29 cellular contexts compared by ENCODE assay signal in genomic region chr1:180920193-180920592, GRCh38. TPM values are rescaled to one million over a fixed set of nuclear protein-coding genes. Genes with fewer than 3 reads are reported as not detected.
"Had no signal": no experiment of that assay in that cellular context is flagged by ENCODE, and none has a peak within 500 bp of the region (broad histone marks: within the 10 kb centered on the region; RNA-seq: fewer than 3 reads in every experiment).

No MANE protein-coding gene starts in this region.

- H3K4me1 ChIP-seq: ascending aorta, breast epithelium, foreskin keratinocyte, gastrocnemius medialis had no signal

- DNase-seq: activated CD4-positive, alpha-beta memory T cell treated with anti-CD3 and anti-CD28 coated beads for 36 hours; activated CD4-positive, alpha-beta T cell treated with anti-CD3 and anti-CD28 coated beads for 36 hours; activated CD4-positive, alpha-beta T cell treated with anti-CD3 and anti-CD28 coated beads, Interleukin-2, amount 10 ng/mL, durations not matched to agents 24 days and 14 days; activated CD4-positive, CD25-positive, alpha-beta regulatory T cell; activated CD4-positive, CD25-positive, alpha-beta regulatory T cell treated with anti-CD3 and anti-CD28 coated beads, Interleukin-2, amount 50 U/mL, for 72 hours; activated CD8-positive, alpha-beta memory T cell treated with anti-CD3 and anti-CD28 coated beads, Interleukin-2, amount 50 U/mL, for 48 hours; activated CD8-positive, alpha-beta T cell treated with anti-CD3 and anti-CD28 coated beads, Interleukin-2, amount 10 ng/mL, durations not matched to agents 7 days and 5 days; activated gamma-delta T cell; activated naive CD4-positive, alpha-beta T cell; activated naive CD4-positive, alpha-beta T cell treated with anti-CD3 and anti-CD28 coated beads, Interleukin-2, amount 10 ng/mL, durations not matched to agents 7 days and 5 days; activated naive CD8-positive, alpha-beta T cell treated with anti-CD3 and anti-CD28 coated beads, Interleukin-2, amount 10 ng/mL, durations not matched to agents 7 days and 5 days; activated T-cell treated with anti-CD3 and anti-CD28 coated beads for 4 hours; activated T-cell treated with anti-CD3 and anti-CD28 coated beads, Interleukin-2, amount 50 U/mL, for 24 hours; activated T-cell treated with anti-CD3 and anti-CD28 coated beads, Interleukin-2, amount 50 U/mL, for 72 hours; central memory CD4-positive, alpha-beta T cell; cerebellar nuclear complex; dorsolateral prefrontal cortex; effector memory CD4-positive, alpha-beta T cell; foreskin keratinocyte; gastrocnemius medialis; glutamatergic neuron; T-helper 2 cell had no signal

- H3K27ac ChIP-seq: ascending aorta, breast epithelium, cardiac muscle cell, coronary artery, dorsolateral prefrontal cortex, foreskin keratinocyte, gastrocnemius medialis, heart left ventricle had no signal

- ATAC-seq: activated CD4-positive, alpha-beta T cell treated with anti-CD3 and anti-CD28 coated beads for 36 hours; activated CD8-positive, alpha-beta T cell treated with anti-CD3 and anti-CD28 coated beads, Interleukin-2, amount 10 ng/mL, durations not matched to agents 7 days and 5 days; activated naive CD4-positive, alpha-beta T cell treated with anti-CD3 and anti-CD28 coated beads, Interleukin-2, amount 50 U/mL, for 72 hours; activated T-cell treated with anti-CD3 and anti-CD28 coated beads, Interleukin-2, amount 50 U/mL, for 72 hours; esophagus mucosa; foreskin keratinocyte; gastrocnemius medialis; heart left ventricle had no signal

- H3K4me3 ChIP-seq: ascending aorta, breast epithelium, cardiac muscle cell, coronary artery, dorsolateral prefrontal cortex, gastrocnemius medialis, heart left ventricle had no signal

- H3K36me3 ChIP-seq: breast epithelium, cardiac muscle cell, gastrocnemius medialis had no signal

- H3K27me3 ChIP-seq: ascending aorta, breast epithelium, cardiac muscle cell, dorsolateral prefrontal cortex, foreskin keratinocyte, gastrocnemius medialis, heart left ventricle had no signal

- H3K9me3 ChIP-seq: ascending aorta, breast epithelium, gastrocnemius medialis, heart left ventricle had no signal

RNA-seq across cellular contexts. Expression of gene KIAA1614, which starts 7.5 kb away (rescaled TPM):
- total RNA-seq: activated CD4-positive, alpha-beta memory T cell treated with anti-CD3 and anti-CD28 coated beads for 36 hours had no signal
